18 cellular contexts compared by ENCODE assay signal in the genomic region with DNA sequence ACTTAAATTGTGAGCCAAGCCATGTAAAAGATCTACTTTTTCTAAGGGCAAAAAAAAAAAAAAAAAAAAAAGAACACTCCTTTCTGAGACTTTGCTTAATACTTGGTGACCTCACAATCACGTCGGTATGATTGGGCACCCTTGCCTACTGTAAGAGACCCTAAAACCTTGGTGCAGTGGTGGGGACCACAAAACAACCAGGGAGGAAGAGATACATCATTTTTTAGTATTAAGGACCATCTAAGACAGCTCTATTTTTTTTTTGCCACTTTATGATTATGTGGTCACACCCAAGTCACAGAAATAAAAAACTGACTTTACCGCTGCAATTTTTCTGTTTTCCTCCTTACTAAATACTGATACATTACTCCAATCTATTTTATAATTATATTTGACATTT. TPM values are rescaled to one million over a fixed set of nuclear protein-coding genes. Genes with fewer than 3 reads are reported as not detected.
DNase-seq lines count a peak whose midpoint lies in the region; ATAC-seq and TF ChIP-seq lines count a peak whose summit lies in the region.
"Had no signal": no experiment of that assay in that cellular context is flagged by ENCODE, and none has a peak within 500 bp of the region (broad histone marks: within the 10 kb centered on the region; RNA-seq: fewer than 3 reads in every experiment).

No MANE protein-coding gene starts in this region.

- peaks cover 46% of the 10 kb centered on the region for H3K79me2 ChIP-seq in KMS-11 (ENCODE audit: insufficient read depth, low read depth)

- H2AFZ ChIP-seq in KMS-11 (ENCODE audit: low read depth): no peak overlapping the region

- no peak for ATAC-seq in CD4-positive, CD25-positive, alpha-beta regulatory T cell (ENCODE audit: low read depth in 2 of 2)
- no peak for ATAC-seq in activated T-helper 17 cell treated with anti-CD3 and anti-CD28 coated beads, Interleukin-2, amount 50 U/mL, for 72 hours (replicated peaks)
- ATAC-seq in HG03196 (IDR thresholded peaks at IDR 0.05; ENCODE audit: unreplicated experiment) (no peak), HG02885 (IDR thresholded peaks at IDR 0.05; ENCODE audit: poor library complexity, unreplicated experiment) (no peak)

- DNase-seq in CD4-positive, CD25-positive, alpha-beta regulatory T cell: no peak
- DNase-seq in immature natural killer cell (peak in 2 of 3 donors; percentile 37 to 50), cerebellar cortex (ENCODE audit: low spot score) (no peak), HEK293T (ENCODE audit: extremely low spot score) (no peak)
- DNase-seq: ACHN; CD4-positive, alpha-beta T cell; COR-L47; DMS153; DMS79 treated with DMSO at 0.1 percent for 48 hours; EL; HFFc6 had no signal

- H3K4me3 ChIP-seq in CD4-positive, CD25-positive, alpha-beta regulatory T cell (ENCODE audit: low read depth, low read length): no peak overlapping the region
- H3K4me3 ChIP-seq in KMS-11 (IDR thresholded peaks at IDR 0.05; ENCODE audit: insufficient read depth, low read depth, low read length): no peak overlapping the region
- H3K4me3 ChIP-seq: BLaER1 treated with 17β-estradiol and CSF1 and Interleukin-3, amounts not matched to agents 10 nM and 100 nM; HAP-1 had no signal

- H3K9me3 Mint-ChIP-seq in CD4-positive, CD25-positive, alpha-beta regulatory T cell: peaks cover 0 to 2% (median 0%) of the 10 kb centered on the region in 7 donors
- H3K9me3 Mint-ChIP-seq in activated T-helper 17 cell treated with anti-CD3 and anti-CD28 coated beads, Interleukin-2, amount 50 U/mL, for 72 hours: no peaks in the 10 kb centered on the region
- H3K9me3 Mint-ChIP-seq in immature natural killer cell: no peaks in the 10 kb centered on the region
- H3K9me3 Mint-ChIP-seq: CD4-positive, alpha-beta T cell; HFFc6 had no signal

- peaks cover 59% of the 10 kb centered on the region for H3K36me3 ChIP-seq in CD4-positive, CD25-positive, alpha-beta regulatory T cell (ENCODE audit: control insufficient read depth, insufficient read depth, low read length)
- peaks cover 23% of the 10 kb centered on the region for H3K36me3 ChIP-seq in KMS-11 (ENCODE audit: insufficient read depth)
- H3K36me3 ChIP-seq: HAP-1 had no signal

- H4K20me1 ChIP-seq in KMS-11 (ENCODE audit: insufficient read depth): 0 out of 2 replicates have a peak, but pooled peaks cover 6% of the 10 kb centered on the region

- peak overlapping the region; percentile 61 for H3K27ac ChIP-seq in CD4-positive, CD25-positive, alpha-beta regulatory T cell (ENCODE audit: insufficient read depth, low read length, poor library complexity, severe bottlenecking)
- peak overlapping the region; percentile 6; the same call in 1 of the 2 replicates for H3K27ac ChIP-seq in KMS-11
- H3K27ac ChIP-seq: BLaER1 treated with 17β-estradiol and CSF1 and Interleukin-3, amounts not matched to agents 10 nM and 100 nM; HL-60 had no signal

- POLR2A ChIA-PET in HEK293T (lab: Yijun Ruan, JAX): no interaction called here

- H3K36me3 Mint-ChIP-seq in CD4-positive, CD25-positive, alpha-beta regulatory T cell: peaks cover 48% of the 10 kb centered on the region
- H3K36me3 Mint-ChIP-seq in activated T-helper 17 cell treated with anti-CD3 and anti-CD28 coated beads, Interleukin-2, amount 50 U/mL, for 72 hours (ENCODE audit: low read depth): peaks cover 76% of the 10 kb centered on the region
- peaks cover 40 to 55% (median 53%) of the 10 kb centered on the region in 3 donors for H3K36me3 Mint-ChIP-seq in immature natural killer cell

- H3K9me3 ChIP-seq in CD4-positive, CD25-positive, alpha-beta regulatory T cell (ENCODE audit: control insufficient read depth in 2 of 2, low read length in 2 of 2): no peaks in the 10 kb centered on the region
- H3K9me3 ChIP-seq: HAP-1 had no signal

- H3K4me2 ChIP-seq in KMS-11: 0 out of 2 replicates have a peak overlapping the region, but pooled peaks have one; percentile 13
- H3K4me2 ChIP-seq: BLaER1 treated with 17β-estradiol and CSF1 and Interleukin-3, amounts not matched to agents 10 nM and 100 nM had no signal

- H3K27me3 ChIP-seq in CD4-positive, CD25-positive, alpha-beta regulatory T cell (ENCODE audit: control insufficient read depth, insufficient read depth, low read length): no peaks in the 10 kb centered on the region
- no peaks in the 10 kb centered on the region for H3K27me3 ChIP-seq in KMS-11 (ENCODE audit: insufficient read depth, low read depth)
- H3K27me3 ChIP-seq: BLaER1 treated with 17β-estradiol and CSF1 and Interleukin-3, amounts not matched to agents 10 nM and 100 nM had no signal

- peaks cover 41 to 86% (median 68%) of the 10 kb centered on the region in 4 donors for H3K4me1 Mint-ChIP-seq in CD4-positive, CD25-positive, alpha-beta regulatory T cell
- H3K4me1 Mint-ChIP-seq in activated T-helper 17 cell treated with anti-CD3 and anti-CD28 coated beads, Interleukin-2, amount 50 U/mL, for 72 hours: peaks cover 55% of the 10 kb centered on the region
- peaks cover 96 to 100% of the 10 kb centered on the region in 2 donors for H3K4me1 Mint-ChIP-seq in immature natural killer cell

- peaks cover 83% of the 10 kb centered on the region for H3K4me1 ChIP-seq in CD4-positive, CD25-positive, alpha-beta regulatory T cell (ENCODE audit: control insufficient read depth, insufficient read depth, low read length, poor library complexity, severe bottlenecking)
- peaks cover 88% of the 10 kb centered on the region for H3K4me1 ChIP-seq in KMS-11 (ENCODE audit: low read depth, poor library complexity, severe bottlenecking)
- H3K4me1 ChIP-seq: HAP-1 had no signal

- TF ChIP-seq CTCF in KMS-11 (conservative IDR thresholded peaks at IDR 0.05; ENCODE audit: low read depth, low read length): no peak

- H3K27me3 Mint-ChIP-seq in CD4-positive, CD25-positive, alpha-beta regulatory T cell: no peaks in the 10 kb centered on the region
- H3K27me3 Mint-ChIP-seq in activated T-helper 17 cell treated with anti-CD3 and anti-CD28 coated beads, Interleukin-2, amount 50 U/mL, for 72 hours: no peaks in the 10 kb centered on the region
- peaks cover 3 to 18% (median 9%) of the 10 kb centered on the region in 3 donors for H3K27me3 Mint-ChIP-seq in immature natural killer cell (ENCODE audit: low read depth in 3 of 3)

- CTCF ChIA-PET in HEK293T (lab: Yijun Ruan, JAX): no interaction called here

- no peak overlapping the region for H3K9ac ChIP-seq in KMS-11
- H3K9ac ChIP-seq: BLaER1 treated with 17β-estradiol and CSF1 and Interleukin-3, amounts not matched to agents 10 nM and 100 nM had no signal

- H3K4me3 Mint-ChIP-seq in CD4-positive, CD25-positive, alpha-beta regulatory T cell: peak overlapping the region in 1 of 4 donors; percentile 57
- H3K4me3 Mint-ChIP-seq in activated T-helper 17 cell treated with anti-CD3 and anti-CD28 coated beads, Interleukin-2, amount 50 U/mL, for 72 hours: peak overlapping the region; percentile 90
- H3K4me3 Mint-ChIP-seq in immature natural killer cell: peak overlapping the region; percentile 59 to 86 (median 81)
- H3K4me3 Mint-ChIP-seq: CD4-positive, alpha-beta T cell; HFFc6 had no signal

- H3K27ac Mint-ChIP-seq in CD4-positive, CD25-positive, alpha-beta regulatory T cell: peak overlapping the region in 1 of 3 donors; percentile 17
- no peak overlapping the region for H3K27ac Mint-ChIP-seq in activated T-helper 17 cell treated with anti-CD3 and anti-CD28 coated beads, Interleukin-2, amount 50 U/mL, for 72 hours
- H3K27ac Mint-ChIP-seq in immature natural killer cell: peak overlapping the region; percentile 85 to 97 (median 90)
- H3K27ac Mint-ChIP-seq: CD4-positive, alpha-beta T cell; HFFc6 had no signal

TF ChIP-seq in HEK293T, 16 proteins besides CTCF, POLR2A, EP300 and RAD21:
- no peak for TF ChIP-seq SP1 (IDR thresholded peaks at IDR 0.05)
- no peak for TF ChIP-seq NFRKB (IDR thresholded peaks at IDR 0.05)
- TF ChIP-seq FOXM1 (IDR thresholded peaks at IDR 0.05; ENCODE audit: borderline replicate concordance): no peak
- no peak for TF ChIP-seq L3MBTL2 (conservative IDR thresholded peaks at IDR 0.05)
- no peak for TF ChIP-seq ELF4 (IDR thresholded peaks at IDR 0.05)
- TF ChIP-seq CTBP1 (IDR thresholded peaks at IDR 0.05; ENCODE audit: borderline replicate concordance): no peak
- TF ChIP-seq FOXK2 (IDR thresholded peaks at IDR 0.05): no peak
- no peak for TF ChIP-seq ZNF384 (IDR thresholded peaks at IDR 0.05)
- no peak for TF ChIP-seq TARDBP (IDR thresholded peaks at IDR 0.05)
- TF ChIP-seq, protein P1, sequence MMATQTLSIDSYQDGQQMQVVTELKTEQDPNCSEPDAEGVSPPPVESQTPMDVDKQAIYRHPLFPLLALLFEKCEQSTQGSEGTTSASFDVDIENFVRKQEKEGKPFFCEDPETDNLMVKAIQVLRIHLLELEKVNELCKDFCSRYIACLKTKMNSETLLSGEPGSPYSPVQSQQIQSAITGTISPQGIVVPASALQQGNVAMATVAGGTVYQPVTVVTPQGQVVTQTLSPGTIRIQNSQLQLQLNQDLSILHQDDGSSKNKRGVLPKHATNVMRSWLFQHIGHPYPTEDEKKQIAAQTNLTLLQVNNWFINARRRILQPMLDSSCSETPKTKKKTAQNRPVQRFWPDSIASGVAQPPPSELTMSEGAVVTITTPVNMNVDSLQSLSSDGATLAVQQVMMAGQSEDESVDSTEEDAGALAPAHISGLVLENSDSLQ (IDR thresholded peaks at IDR 0.05): no peak
- TF ChIP-seq HDGF (IDR thresholded peaks at IDR 0.05; ENCODE audit: borderline replicate concordance): no peak
- no peak for TF ChIP-seq BHLHE40 (IDR thresholded peaks at IDR 0.05; ENCODE audit: borderline replicate concordance)
- no peak for TF ChIP-seq FOXA1 (IDR thresholded peaks at IDR 0.05)
- TF ChIP-seq SUZ12 (IDR thresholded peaks at IDR 0.05): no peak
- no peak for TF ChIP-seq ARNT (IDR thresholded peaks at IDR 0.05)
- no peak for TF ChIP-seq LEF1 (IDR thresholded peaks at IDR 0.05; ENCODE audit: borderline replicate concordance)

RNA-seq across cellular contexts. Expression of a gene that starts 22.9 kb away (rescaled TPM):
- 327 TPM for total RNA-seq in CD4-positive, CD25-positive, alpha-beta regulatory T cell
- 10 to 100 TPM; 48.6 to 71.6 (median 64.7) TPM for polyA plus RNA-seq in CD4-positive, CD25-positive, alpha-beta regulatory T cell
- 100 to 1,000 TPM; 138 to 149 TPM for total RNA-seq in activated T-helper 17 cell treated with anti-CD3 and anti-CD28 coated beads, Interleukin-2, amount 50 U/mL, for 72 hours
- 10 to 100 TPM; 25.3 to 77.0 (median 33.0) TPM for polyA plus RNA-seq in immature natural killer cell

Comparison
In these comparisons a context has a peak if more than half of its experiments do, and no peak if none do; other contexts are left out.
1. DNase-seq: peak in immature natural killer cell (2 of 3); none in CD4-positive, CD25-positive, alpha-beta regulatory T cell (0 of 3), cerebellar cortex (single experiment) and HEK293T (single experiment).